ENCODE assay signal across 1 cellular context in the genomic region with DNA sequence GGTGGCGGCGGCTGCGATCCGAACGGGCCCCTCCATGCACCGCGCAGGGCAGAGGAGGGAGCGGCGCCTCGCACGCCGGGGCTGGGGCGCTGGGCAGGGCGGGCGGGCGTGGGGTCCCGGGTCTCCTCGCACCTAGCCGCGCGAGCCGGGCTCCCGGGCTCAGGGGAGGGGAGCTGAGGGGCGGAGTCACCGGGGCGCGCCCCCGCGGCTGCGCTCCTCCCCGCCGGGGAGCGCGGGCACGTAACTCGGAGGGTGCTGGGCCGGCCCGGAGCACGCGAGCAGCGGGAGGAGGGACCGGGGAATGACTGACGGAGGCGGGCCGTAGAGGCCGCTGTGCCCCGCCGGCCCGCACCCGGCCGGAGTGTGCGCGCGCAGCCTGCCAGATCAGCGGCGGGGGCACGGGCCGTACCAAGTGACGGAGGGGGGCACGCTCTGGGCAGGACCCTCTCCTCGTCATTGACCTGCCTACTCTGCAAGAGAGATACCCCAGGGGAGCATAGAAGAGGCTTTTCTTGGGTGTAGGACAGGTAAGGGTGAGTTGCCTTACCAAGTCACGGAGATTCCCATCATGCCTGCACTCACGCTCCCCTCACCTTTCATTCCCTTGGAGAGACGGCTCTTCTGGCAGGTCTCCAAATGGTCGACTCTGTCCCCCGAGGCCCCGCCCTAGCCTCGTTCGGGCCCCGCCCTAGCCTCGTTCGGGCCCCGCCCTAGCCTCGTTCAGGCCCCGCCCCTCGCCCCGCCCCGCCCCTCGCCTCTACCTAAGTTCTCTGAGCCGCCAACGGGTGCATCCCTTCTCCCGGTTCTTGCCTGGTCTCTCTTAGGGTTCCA.
A peak's percentile ranks its signal among the peaks of the same experiment; 100 is the strongest.
TF ChIP-seq lines count a peak whose summit lies in the region.

A gene with protein sequence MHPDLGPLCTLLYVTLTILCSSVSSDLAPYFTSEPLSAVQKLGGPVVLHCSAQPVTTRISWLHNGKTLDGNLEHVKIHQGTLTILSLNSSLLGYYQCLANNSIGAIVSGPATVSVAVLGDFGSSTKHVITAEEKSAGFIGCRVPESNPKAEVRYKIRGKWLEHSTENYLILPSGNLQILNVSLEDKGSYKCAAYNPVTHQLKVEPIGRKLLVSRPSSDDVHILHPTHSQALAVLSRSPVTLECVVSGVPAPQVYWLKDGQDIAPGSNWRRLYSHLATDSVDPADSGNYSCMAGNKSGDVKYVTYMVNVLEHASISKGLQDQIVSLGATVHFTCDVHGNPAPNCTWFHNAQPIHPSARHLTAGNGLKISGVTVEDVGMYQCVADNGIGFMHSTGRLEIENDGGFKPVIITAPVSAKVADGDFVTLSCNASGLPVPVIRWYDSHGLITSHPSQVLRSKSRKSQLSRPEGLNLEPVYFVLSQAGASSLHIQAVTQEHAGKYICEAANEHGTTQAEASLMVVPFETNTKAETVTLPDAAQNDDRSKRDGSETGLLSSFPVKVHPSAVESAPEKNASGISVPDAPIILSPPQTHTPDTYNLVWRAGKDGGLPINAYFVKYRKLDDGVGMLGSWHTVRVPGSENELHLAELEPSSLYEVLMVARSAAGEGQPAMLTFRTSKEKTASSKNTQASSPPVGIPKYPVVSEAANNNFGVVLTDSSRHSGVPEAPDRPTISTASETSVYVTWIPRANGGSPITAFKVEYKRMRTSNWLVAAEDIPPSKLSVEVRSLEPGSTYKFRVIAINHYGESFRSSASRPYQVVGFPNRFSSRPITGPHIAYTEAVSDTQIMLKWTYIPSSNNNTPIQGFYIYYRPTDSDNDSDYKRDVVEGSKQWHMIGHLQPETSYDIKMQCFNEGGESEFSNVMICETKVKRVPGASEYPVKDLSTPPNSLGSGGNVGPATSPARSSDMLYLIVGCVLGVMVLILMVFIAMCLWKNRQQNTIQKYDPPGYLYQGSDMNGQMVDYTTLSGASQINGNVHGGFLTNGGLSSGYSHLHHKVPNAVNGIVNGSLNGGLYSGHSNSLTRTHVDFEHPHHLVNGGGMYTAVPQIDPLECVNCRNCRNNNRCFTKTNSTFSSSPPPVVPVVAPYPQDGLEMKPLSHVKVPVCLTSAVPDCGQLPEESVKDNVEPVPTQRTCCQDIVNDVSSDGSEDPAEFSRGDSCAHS (N-terminal part only) (minus strand): TSS at position 188 of the 831 bp plus-strand sequence. CDS start 39,390 bp downstream, outside the sequence.

TF ChIP-seq in HepG2, 621 proteins besides CTCF, POLR2A, EP300 and RAD21 (continued from another document and continues in another):
- no peak for TF ChIP-seq U2AF2 (IDR thresholded peaks at IDR 0.05; ENCODE audit: low read depth, low read length)
- TF ChIP-seq ZNF644 (CRISPR knock-in tag; IDR thresholded peaks at IDR 0.05; ENCODE audit: low read depth), result no peak
- no peak for TF ChIP-seq TEAD3 (CRISPR knock-in tag; optimal IDR thresholded peaks at IDR 0.05; ENCODE audit: borderline replicate concordance)
- TF ChIP-seq YY1 (IDR thresholded peaks at IDR 0.05; ENCODE audit: insufficient read depth, insufficient replicate concordance, low read depth, low read length), result peak; percentile 17
- no peak for TF ChIP-seq CBX1 (IDR thresholded peaks at IDR 0.05; ENCODE audit: low read depth)
- peak; percentile 61 for TF ChIP-seq SALL1 (CRISPR knock-in tag; IDR thresholded peaks at IDR 0.05)
- no peak for TF ChIP-seq ZNF354B (CRISPR knock-in tag; IDR thresholded peaks at IDR 0.05)
- TF ChIP-seq MXI1 (IDR thresholded peaks at IDR 0.05; ENCODE audit: borderline replicate concordance, low read depth, low read length), result peak; percentile 85; the same call in 1 of the 3 replicates
- TF ChIP-seq ZNF230 (CRISPR knock-in tag; IDR thresholded peaks at IDR 0.05), result peak; percentile 67; the same call in 1 of the 2 replicates
- TF ChIP-seq NFYB (CRISPR knock-in tag; IDR thresholded peaks at IDR 0.05), result no peak
- no peak for TF ChIP-seq ZNF710 (CRISPR knock-in tag; IDR thresholded peaks at IDR 0.05; ENCODE audit: borderline replicate concordance)
- peak; percentile 35; the same call in 1 of the 2 replicates for TF ChIP-seq TAF1 (CRISPR knock-in tag; IDR thresholded peaks at IDR 0.05)
- peak; percentile 33; the same call in 1 of the 2 replicates for TF ChIP-seq FOXP4 (CRISPR knock-in tag; IDR thresholded peaks at IDR 0.05)
- no peak for TF ChIP-seq ZSCAN29 (CRISPR knock-in tag; conservative IDR thresholded peaks at IDR 0.05)
- TF ChIP-seq FOXO4 (CRISPR knock-in tag; conservative IDR thresholded peaks at IDR 0.05), result no peak
- 0 out of 2 replicates have a peak, but pooled peaks have one; percentile 65 for TF ChIP-seq ZKSCAN8 (CRISPR knock-in tag; IDR thresholded peaks at IDR 0.05; ENCODE audit: borderline replicate concordance)
- TF ChIP-seq ATAD3A (CRISPR knock-in tag; IDR thresholded peaks at IDR 0.05), result no peak
- TF ChIP-seq SALL2 (CRISPR knock-in tag; IDR thresholded peaks at IDR 0.05), result peak; percentile 64
- no peak for TF ChIP-seq AKAP8 (CRISPR knock-in tag; IDR thresholded peaks at IDR 0.05)
- no peak for TF ChIP-seq TCF7 (IDR thresholded peaks at IDR 0.05; ENCODE audit: low read depth)
- no peak for TF ChIP-seq ZNF282 (IDR thresholded peaks at IDR 0.05; ENCODE audit: partially characterized antibody)
- TF ChIP-seq, protein P1, sequence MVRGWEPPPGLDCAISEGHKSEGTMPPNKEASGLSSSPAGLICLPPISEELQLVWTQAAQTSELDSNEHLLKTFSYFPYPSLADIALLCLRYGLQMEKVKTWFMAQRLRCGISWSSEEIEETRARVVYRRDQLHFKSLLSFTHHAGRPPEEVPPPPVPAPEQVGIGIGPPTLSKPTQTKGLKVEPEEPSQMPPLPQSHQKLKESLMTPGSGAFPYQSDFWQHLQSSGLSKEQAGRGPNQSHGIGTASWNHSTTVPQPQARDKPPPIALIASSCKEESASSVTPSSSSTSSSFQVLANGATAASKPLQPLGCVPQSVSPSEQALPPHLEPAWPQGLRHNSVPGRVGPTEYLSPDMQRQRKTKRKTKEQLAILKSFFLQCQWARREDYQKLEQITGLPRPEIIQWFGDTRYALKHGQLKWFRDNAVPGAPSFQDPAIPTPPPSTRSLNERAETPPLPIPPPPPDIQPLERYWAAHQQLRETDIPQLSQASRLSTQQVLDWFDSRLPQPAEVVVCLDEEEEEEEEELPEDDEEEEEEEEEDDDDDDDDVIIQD (CRISPR knock-in tag; IDR thresholded peaks at IDR 0.05; ENCODE audit: low read depth), result 0 out of 2 replicates have a peak, but pooled peaks have one; percentile 9
- TF ChIP-seq, protein P2, sequence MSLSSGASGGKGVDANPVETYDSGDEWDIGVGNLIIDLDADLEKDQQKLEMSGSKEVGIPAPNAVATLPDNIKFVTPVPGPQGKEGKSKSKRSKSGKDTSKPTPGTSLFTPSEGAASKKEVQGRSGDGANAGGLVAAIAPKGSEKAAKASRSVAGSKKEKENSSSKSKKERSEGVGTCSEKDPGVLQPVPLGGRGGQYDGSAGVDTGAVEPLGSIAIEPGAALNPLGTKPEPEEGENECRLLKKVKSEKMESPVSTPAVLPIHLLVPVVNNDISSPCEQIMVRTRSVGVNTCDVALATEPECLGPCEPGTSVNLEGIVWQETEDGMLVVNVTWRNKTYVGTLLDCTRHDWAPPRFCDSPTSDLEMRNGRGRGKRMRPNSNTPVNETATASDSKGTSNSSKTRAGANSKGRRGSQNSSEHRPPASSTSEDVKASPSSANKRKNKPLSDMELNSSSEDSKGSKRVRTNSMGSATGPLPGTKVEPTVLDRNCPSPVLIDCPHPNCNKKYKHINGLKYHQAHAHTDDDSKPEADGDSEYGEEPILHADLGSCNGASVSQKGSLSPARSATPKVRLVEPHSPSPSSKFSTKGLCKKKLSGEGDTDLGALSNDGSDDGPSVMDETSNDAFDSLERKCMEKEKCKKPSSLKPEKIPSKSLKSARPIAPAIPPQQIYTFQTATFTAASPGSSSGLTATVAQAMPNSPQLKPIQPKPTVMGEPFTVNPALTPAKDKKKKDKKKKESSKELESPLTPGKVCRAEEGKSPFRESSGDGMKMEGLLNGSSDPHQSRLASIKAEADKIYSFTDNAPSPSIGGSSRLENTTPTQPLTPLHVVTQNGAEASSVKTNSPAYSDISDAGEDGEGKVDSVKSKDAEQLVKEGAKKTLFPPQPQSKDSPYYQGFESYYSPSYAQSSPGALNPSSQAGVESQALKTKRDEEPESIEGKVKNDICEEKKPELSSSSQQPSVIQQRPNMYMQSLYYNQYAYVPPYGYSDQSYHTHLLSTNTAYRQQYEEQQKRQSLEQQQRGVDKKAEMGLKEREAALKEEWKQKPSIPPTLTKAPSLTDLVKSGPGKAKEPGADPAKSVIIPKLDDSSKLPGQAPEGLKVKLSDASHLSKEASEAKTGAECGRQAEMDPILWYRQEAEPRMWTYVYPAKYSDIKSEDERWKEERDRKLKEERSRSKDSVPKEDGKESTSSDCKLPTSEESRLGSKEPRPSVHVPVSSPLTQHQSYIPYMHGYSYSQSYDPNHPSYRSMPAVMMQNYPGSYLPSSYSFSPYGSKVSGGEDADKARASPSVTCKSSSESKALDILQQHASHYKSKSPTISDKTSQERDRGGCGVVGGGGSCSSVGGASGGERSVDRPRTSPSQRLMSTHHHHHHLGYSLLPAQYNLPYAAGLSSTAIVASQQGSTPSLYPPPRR (CRISPR knock-in tag; IDR thresholded peaks at IDR 0.05; ENCODE audit: borderline replicate concordance), result peak; percentile 56; the same call in 1 of the 2 replicates
- TF ChIP-seq, protein P3, sequence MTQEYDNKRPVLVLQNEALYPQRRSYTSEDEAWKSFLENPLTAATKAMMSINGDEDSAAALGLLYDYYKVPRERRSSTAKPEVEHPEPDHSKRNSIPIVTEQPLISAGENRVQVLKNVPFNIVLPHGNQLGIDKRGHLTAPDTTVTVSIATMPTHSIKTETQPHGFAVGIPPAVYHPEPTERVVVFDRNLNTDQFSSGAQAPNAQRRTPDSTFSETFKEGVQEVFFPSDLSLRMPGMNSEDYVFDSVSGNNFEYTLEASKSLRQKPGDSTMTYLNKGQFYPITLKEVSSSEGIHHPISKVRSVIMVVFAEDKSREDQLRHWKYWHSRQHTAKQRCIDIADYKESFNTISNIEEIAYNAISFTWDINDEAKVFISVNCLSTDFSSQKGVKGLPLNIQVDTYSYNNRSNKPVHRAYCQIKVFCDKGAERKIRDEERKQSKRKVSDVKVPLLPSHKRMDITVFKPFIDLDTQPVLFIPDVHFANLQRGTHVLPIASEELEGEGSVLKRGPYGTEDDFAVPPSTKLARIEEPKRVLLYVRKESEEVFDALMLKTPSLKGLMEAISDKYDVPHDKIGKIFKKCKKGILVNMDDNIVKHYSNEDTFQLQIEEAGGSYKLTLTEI (CRISPR knock-in tag; conservative IDR thresholded peaks at IDR 0.05), result no peak
- TF ChIP-seq ISL2 (CRISPR knock-in tag; IDR thresholded peaks at IDR 0.05), result peak; percentile 56; the same call in 1 of the 2 replicates
- TF ChIP-seq MTF2 (CRISPR knock-in tag; IDR thresholded peaks at IDR 0.05; ENCODE audit: borderline replicate concordance), result no peak
- TF ChIP-seq HHEX (CRISPR knock-in tag; IDR thresholded peaks at IDR 0.05), result no peak
- TF ChIP-seq SP5 (CRISPR knock-in tag; IDR thresholded peaks at IDR 0.05; ENCODE audit: borderline replicate concordance, low read depth), result peak; percentile 73; the same call in 1 of the 2 replicates
- TF ChIP-seq SAP130 (CRISPR knock-in tag; IDR thresholded peaks at IDR 0.05; ENCODE audit: low read depth), result peak; percentile 80
- TF ChIP-seq, protein P4, sequence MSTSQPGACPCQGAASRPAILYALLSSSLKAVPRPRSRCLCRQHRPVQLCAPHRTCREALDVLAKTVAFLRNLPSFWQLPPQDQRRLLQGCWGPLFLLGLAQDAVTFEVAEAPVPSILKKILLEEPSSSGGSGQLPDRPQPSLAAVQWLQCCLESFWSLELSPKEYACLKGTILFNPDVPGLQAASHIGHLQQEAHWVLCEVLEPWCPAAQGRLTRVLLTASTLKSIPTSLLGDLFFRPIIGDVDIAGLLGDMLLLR (CRISPR knock-in tag; IDR thresholded peaks at IDR 0.05), result peak; percentile 41; the same call in 1 of the 2 replicates
- 0 out of 2 replicates have a peak, but pooled peaks have one; percentile 71 for TF ChIP-seq ZNF552 (CRISPR knock-in tag; IDR thresholded peaks at IDR 0.05; ENCODE audit: borderline replicate concordance)
- peak; percentile 51; the same call in 1 of the 2 replicates for TF ChIP-seq ZNF792 (CRISPR knock-in tag; IDR thresholded peaks at IDR 0.05)
- 0 out of 2 replicates have a peak, but pooled peaks have one; percentile 51 for TF ChIP-seq BRD4 (CRISPR knock-in tag; IDR thresholded peaks at IDR 0.05)
- TF ChIP-seq TMF1 (CRISPR knock-in tag; IDR thresholded peaks at IDR 0.05; ENCODE audit: low read depth), result no peak
- TF ChIP-seq NONO (IDR thresholded peaks at IDR 0.05), result peak; percentile 98
- no peak for TF ChIP-seq NONO (CRISPR knock-in tag; conservative IDR thresholded peaks at IDR 0.05)
- peak; percentile 62; the same call in 1 of the 2 replicates for TF ChIP-seq ZNF431 (CRISPR knock-in tag; IDR thresholded peaks at IDR 0.05; ENCODE audit: borderline replicate concordance, low read depth)
